In the genomic region with DNA sequence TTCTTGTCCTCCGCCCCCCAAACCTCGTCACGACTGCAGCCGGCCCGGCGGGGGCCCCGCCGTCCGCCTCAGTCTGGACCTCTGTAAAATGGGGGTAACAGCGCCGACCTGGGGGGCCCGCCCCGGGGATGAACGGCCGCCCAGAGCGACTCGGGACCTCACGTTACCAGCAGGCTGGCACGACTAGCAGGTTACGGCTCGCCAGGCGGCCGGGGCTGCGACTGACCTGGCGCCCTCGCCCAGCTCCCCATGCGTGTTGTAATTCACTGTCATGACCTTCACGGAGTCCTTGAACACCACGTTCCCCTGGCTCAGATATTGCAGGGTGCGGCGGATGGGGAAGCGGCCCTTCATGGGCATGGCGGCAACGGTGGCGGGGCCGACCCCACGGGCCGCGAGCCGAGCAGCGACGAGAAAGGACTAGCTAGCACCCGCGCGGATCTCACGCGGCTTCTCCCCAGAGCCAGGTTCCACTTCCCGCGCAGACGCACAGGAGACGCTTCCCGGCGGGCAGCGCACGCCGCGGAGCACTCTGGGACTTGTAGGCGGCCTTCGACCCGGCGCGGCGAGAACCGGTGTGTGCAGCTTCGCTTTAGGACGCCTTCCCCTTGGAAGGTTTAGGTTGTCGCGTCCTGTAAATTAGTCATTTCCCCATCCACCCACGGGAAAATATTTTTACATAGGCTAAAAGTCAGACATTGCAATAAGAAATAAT, we compare ENCODE assay signal across 1 cellular context.
TF ChIP-seq lines count a peak whose summit lies in the region.

Gene MRPS25, minus strand, starts transcription at position 481 of the 715 bp plus-strand sequence. Its CDS starts 121 bp downstream, at position 360.

TF ChIP-seq in GM12878, 131 proteins besides CTCF, POLR2A, EP300 and RAD21 (continued from another document and continues in another):
- TF ChIP-seq, protein P1, sequence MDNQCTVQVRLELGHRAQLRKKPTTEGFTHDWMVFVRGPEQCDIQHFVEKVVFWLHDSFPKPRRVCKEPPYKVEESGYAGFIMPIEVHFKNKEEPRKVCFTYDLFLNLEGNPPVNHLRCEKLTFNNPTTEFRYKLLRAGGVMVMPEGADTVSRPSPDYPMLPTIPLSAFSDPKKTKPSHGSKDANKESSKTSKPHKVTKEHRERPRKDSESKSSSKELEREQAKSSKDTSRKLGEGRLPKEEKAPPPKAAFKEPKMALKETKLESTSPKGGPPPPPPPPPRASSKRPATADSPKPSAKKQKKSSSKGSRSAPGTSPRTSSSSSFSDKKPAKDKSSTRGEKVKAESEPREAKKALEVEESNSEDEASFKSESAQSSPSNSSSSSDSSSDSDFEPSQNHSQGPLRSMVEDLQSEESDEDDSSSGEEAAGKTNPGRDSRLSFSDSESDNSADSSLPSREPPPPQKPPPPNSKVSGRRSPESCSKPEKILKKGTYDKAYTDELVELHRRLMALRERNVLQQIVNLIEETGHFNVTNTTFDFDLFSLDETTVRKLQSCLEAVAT (IDR thresholded peaks at IDR 0.05) = no peak; the same call in 1 of the 2 replicates
- TF ChIP-seq MEF2B (IDR thresholded peaks at IDR 0.05; ENCODE audit: partially characterized antibody, poor library complexity, severe bottlenecking) = no peak
- no peak for TF ChIP-seq IRF4 (IDR thresholded peaks at IDR 0.05; ENCODE audit: low read depth, low read length)
- TF ChIP-seq NR2F1 (conservative IDR thresholded peaks at IDR 0.05) = peak; percentile 54; the same call in 1 of the 2 replicates
- TF ChIP-seq YY1 (IDR thresholded peaks at IDR 0.05; ENCODE audit: low read depth, low read length) = peak; percentile 84
- TF ChIP-seq, protein P2, sequence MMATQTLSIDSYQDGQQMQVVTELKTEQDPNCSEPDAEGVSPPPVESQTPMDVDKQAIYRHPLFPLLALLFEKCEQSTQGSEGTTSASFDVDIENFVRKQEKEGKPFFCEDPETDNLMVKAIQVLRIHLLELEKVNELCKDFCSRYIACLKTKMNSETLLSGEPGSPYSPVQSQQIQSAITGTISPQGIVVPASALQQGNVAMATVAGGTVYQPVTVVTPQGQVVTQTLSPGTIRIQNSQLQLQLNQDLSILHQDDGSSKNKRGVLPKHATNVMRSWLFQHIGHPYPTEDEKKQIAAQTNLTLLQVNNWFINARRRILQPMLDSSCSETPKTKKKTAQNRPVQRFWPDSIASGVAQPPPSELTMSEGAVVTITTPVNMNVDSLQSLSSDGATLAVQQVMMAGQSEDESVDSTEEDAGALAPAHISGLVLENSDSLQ (IDR thresholded peaks at IDR 0.05) = no peak
- peak; percentile 95 for TF ChIP-seq SMAD5 (IDR thresholded peaks at IDR 0.05; ENCODE audit: low read depth)
- no peak for TF ChIP-seq SUZ12 (IDR thresholded peaks at IDR 0.05; ENCODE audit: unreplicated experiment)
- TF ChIP-seq CHD2 (IDR thresholded peaks at IDR 0.05; ENCODE audit: borderline replicate concordance, low read depth, low read length) = peak; percentile 95
- no peak for TF ChIP-seq PAX5 (IDR thresholded peaks at IDR 0.05; ENCODE audit: borderline replicate concordance, low read depth, low read length)
- peak; percentile 58; the same call in 1 of the 2 replicates for TF ChIP-seq TCF12 (IDR thresholded peaks at IDR 0.05; ENCODE audit: low read depth, low read length)
- TF ChIP-seq, protein P3, sequence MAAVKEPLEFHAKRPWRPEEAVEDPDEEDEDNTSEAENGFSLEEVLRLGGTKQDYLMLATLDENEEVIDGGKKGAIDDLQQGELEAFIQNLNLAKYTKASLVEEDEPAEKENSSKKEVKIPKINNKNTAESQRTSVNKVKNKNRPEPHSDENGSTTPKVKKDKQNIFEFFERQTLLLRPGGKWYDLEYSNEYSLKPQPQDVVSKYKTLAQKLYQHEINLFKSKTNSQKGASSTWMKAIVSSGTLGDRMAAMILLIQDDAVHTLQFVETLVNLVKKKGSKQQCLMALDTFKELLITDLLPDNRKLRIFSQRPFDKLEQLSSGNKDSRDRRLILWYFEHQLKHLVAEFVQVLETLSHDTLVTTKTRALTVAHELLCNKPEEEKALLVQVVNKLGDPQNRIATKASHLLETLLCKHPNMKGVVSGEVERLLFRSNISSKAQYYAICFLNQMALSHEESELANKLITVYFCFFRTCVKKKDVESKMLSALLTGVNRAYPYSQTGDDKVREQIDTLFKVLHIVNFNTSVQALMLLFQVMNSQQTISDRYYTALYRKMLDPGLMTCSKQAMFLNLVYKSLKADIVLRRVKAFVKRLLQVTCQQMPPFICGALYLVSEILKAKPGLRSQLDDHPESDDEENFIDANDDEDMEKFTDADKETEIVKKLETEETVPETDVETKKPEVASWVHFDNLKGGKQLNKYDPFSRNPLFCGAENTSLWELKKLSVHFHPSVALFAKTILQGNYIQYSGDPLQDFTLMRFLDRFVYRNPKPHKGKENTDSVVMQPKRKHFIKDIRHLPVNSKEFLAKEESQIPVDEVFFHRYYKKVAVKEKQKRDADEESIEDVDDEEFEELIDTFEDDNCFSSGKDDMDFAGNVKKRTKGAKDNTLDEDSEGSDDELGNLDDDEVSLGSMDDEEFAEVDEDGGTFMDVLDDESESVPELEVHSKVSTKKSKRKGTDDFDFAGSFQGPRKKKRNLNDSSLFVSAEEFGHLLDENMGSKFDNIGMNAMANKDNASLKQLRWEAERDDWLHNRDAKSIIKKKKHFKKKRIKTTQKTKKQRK (IDR thresholded peaks at IDR 0.05; ENCODE audit: low read depth, low read length) = no peak
- TF ChIP-seq POLR2AphosphoS5 (IDR thresholded peaks at IDR 0.05; ENCODE audit: low read length) = peak; percentile 96
- TF ChIP-seq CBX3 (IDR thresholded peaks at IDR 0.05; ENCODE audit: borderline replicate concordance, low read depth) = no peak
- no peak for TF ChIP-seq NFIC (IDR thresholded peaks at IDR 0.05; ENCODE audit: low read depth, low read length)
- TF ChIP-seq, protein P4, sequence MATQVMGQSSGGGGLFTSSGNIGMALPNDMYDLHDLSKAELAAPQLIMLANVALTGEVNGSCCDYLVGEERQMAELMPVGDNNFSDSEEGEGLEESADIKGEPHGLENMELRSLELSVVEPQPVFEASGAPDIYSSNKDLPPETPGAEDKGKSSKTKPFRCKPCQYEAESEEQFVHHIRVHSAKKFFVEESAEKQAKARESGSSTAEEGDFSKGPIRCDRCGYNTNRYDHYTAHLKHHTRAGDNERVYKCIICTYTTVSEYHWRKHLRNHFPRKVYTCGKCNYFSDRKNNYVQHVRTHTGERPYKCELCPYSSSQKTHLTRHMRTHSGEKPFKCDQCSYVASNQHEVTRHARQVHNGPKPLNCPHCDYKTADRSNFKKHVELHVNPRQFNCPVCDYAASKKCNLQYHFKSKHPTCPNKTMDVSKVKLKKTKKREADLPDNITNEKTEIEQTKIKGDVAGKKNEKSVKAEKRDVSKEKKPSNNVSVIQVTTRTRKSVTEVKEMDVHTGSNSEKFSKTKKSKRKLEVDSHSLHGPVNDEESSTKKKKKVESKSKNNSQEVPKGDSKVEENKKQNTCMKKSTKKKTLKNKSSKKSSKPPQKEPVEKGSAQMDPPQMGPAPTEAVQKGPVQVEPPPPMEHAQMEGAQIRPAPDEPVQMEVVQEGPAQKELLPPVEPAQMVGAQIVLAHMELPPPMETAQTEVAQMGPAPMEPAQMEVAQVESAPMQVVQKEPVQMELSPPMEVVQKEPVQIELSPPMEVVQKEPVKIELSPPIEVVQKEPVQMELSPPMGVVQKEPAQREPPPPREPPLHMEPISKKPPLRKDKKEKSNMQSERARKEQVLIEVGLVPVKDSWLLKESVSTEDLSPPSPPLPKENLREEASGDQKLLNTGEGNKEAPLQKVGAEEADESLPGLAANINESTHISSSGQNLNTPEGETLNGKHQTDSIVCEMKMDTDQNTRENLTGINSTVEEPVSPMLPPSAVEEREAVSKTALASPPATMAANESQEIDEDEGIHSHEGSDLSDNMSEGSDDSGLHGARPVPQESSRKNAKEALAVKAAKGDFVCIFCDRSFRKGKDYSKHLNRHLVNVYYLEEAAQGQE (IDR thresholded peaks at IDR 0.05; ENCODE audit: low read depth, low read length) = no peak
- peak; percentile 72; the same call in 1 of the 2 replicates for TF ChIP-seq HDGF (IDR thresholded peaks at IDR 0.05)
- TF ChIP-seq STAT3 (IDR thresholded peaks at IDR 0.05; ENCODE audit: low read depth, low read length) = no peak
- TF ChIP-seq, protein P5, sequence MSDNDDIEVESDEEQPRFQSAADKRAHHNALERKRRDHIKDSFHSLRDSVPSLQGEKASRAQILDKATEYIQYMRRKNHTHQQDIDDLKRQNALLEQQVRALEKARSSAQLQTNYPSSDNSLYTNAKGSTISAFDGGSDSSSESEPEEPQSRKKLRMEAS (IDR thresholded peaks at IDR 0.05; ENCODE audit: low read depth, low read length) = peak; percentile 87
- no peak for TF ChIP-seq TCF3 (IDR thresholded peaks at IDR 0.05; ENCODE audit: borderline replicate concordance, insufficient read depth, low read depth, low read length)
- TF ChIP-seq BRCA1 (IDR thresholded peaks at IDR 0.05; ENCODE audit: low read depth, low read length) = peak; percentile 67
- TF ChIP-seq SP1 (IDR thresholded peaks at IDR 0.05; ENCODE audit: low read depth, low read length) = no peak
- TF ChIP-seq HCFC1 (IDR thresholded peaks at IDR 0.05; ENCODE audit: low read length) = peak; percentile 94
- peak; percentile 64; the same call in 1 of the 2 replicates for TF ChIP-seq DPF2 (IDR thresholded peaks at IDR 0.05)
- no peak for TF ChIP-seq JUNB (IDR thresholded peaks at IDR 0.05)
- peak; percentile 90; the same call in 1 of the 2 replicates for TF ChIP-seq LARP7 (IDR thresholded peaks at IDR 0.05)
- TF ChIP-seq CBFB (IDR thresholded peaks at IDR 0.05; ENCODE audit: low read depth) = peak; percentile 69; the same call in 1 of the 2 replicates
- no peak for TF ChIP-seq ZSCAN29 (IDR thresholded peaks at IDR 0.05)
- TF ChIP-seq GABPA (IDR thresholded peaks at IDR 0.05; ENCODE audit: low read depth) = no peak
- TF ChIP-seq, protein P6, sequence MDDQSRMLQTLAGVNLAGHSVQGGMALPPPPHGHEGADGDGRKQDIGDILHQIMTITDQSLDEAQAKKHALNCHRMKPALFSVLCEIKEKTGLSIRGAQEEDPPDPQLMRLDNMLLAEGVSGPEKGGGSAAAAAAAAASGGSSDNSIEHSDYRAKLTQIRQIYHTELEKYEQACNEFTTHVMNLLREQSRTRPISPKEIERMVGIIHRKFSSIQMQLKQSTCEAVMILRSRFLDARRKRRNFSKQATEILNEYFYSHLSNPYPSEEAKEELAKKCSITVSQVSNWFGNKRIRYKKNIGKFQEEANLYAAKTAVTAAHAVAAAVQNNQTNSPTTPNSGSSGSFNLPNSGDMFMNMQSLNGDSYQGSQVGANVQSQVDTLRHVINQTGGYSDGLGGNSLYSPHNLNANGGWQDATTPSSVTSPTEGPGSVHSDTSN (IDR thresholded peaks at IDR 0.05; ENCODE audit: insufficient replicate concordance, low read depth, low read length) = no peak
- no peak for TF ChIP-seq IRF5 (IDR thresholded peaks at IDR 0.05; ENCODE audit: borderline replicate concordance)
- TF ChIP-seq BHLHE40 (IDR thresholded peaks at IDR 0.05; ENCODE audit: borderline replicate concordance in 1 of 2, low read depth in 2 of 2, low read length in 1 of 2) = peak in 1 of 2 experiments; percentile 63; a peak in 1 of 4 replicates
- TF ChIP-seq BCL3 (IDR thresholded peaks at IDR 0.05; ENCODE audit: borderline replicate concordance, insufficient read depth, low read depth, low read length, poor library complexity, severe bottlenecking) = no peak
- no peak; the same call in 1 of the 2 replicates for TF ChIP-seq RELB (IDR thresholded peaks at IDR 0.05; ENCODE audit: low read depth)
- peak; percentile 48; the same call in 1 of the 2 replicates for TF ChIP-seq SREBF1 (IDR thresholded peaks at IDR 0.05; ENCODE audit: low read length)
- TF ChIP-seq HDAC2 (IDR thresholded peaks at IDR 0.05) = no peak
- TF ChIP-seq NKRF (conservative IDR thresholded peaks at IDR 0.05) = peak; percentile 89
